8 cellular contexts compared by ENCODE assay signal in genomic region chr19:5790573-5791520, GRCh38. TPM values are rescaled to one million over a fixed set of nuclear protein-coding genes. Genes with fewer than 3 reads are reported as not detected.
DNase-seq lines count a peak whose midpoint lies in the region; ATAC-seq and TF ChIP-seq lines count a peak whose summit lies in the region.

TSS of gene DUS3L (minus strand) at chr19:5791163. CDS start at chr19:5791141, 22 bp downstream.

- H3K27ac ChIP-seq in CD8-positive, alpha-beta memory T cell (ENCODE audit: low read depth, low read length): peak within 1 kb of the TSS; percentile 99
- H3K27ac ChIP-seq in lung (ENCODE audit: low read depth in 1 of 2, low read length in 1 of 2): peak within 1 kb of the TSS; percentile 98

- peaks cover 14% of the 10 kb centered on the region for H3K4me1 ChIP-seq in CD8-positive, alpha-beta memory T cell (ENCODE audit: insufficient read depth, low read length)
- H3K4me1 ChIP-seq in lung (ENCODE audit: control insufficient read depth in 2 of 2, insufficient read depth in 2 of 2, low read length in 2 of 2): peaks cover 0 to 6% of the 10 kb centered on the region in 2 donors

- H3K9me3 ChIP-seq in CD8-positive, alpha-beta memory T cell (ENCODE audit: low read length): no peaks in the 10 kb centered on the region
- peaks cover 0 to 3% of the 10 kb centered on the region in 2 donors for H3K9me3 ChIP-seq in lung (ENCODE audit: control insufficient read depth in 2 of 2, insufficient read depth in 1 of 2, low read length in 1 of 2)

- peak within 1 kb of the TSS; percentile 95 for H3K4me3 ChIP-seq in CD8-positive, alpha-beta memory T cell (ENCODE audit: low read length)
- peak within 1 kb of the TSS; percentile 83 for H3K4me3 ChIP-seq in lung

- peaks cover 0 to 3% of the 10 kb centered on the region in 2 donors for H3K27me3 Mint-ChIP-seq in CD8-positive, alpha-beta memory T cell

- ATAC-seq in GM19468 (IDR thresholded peaks at IDR 0.05; ENCODE audit: extremely low read depth, unreplicated experiment): peak; percentile 80
- peak; percentile 94 for ATAC-seq in lung (ENCODE audit: insufficient read depth, low FRiP score)

- peaks cover 22% of the 10 kb centered on the region for H3K36me3 ChIP-seq in CD8-positive, alpha-beta memory T cell (ENCODE audit: insufficient read depth, low read length)
- peaks cover 13 to 41% of the 10 kb centered on the region in 2 donors for H3K36me3 ChIP-seq in lung (ENCODE audit: control insufficient read depth in 2 of 2, insufficient read depth in 2 of 2, low read length in 2 of 2)

- H3K4me1 Mint-ChIP-seq in CD8-positive, alpha-beta memory T cell: peaks cover 16 to 18% (median 17%) of the 10 kb centered on the region in 3 donors

- 11% methylated on average over 71 of the region's 71 CpGs for WGBS in lung, 2 donors

- no peaks in the 10 kb centered on the region for H3K27me3 ChIP-seq in CD8-positive, alpha-beta memory T cell (ENCODE audit: insufficient read depth, low read length, poor library complexity, severe bottlenecking)
- H3K27me3 ChIP-seq in lung (ENCODE audit: control insufficient read depth, insufficient read depth): no peaks in the 10 kb centered on the region

- peak; percentile 93 to 97 (median 94) for DNase-seq in CD8-positive, alpha-beta memory T cell
- DNase-seq in HS-5 (ENCODE audit: low read depth) (peak; percentile 83), lung (ENCODE audit: low spot score) (peak; percentile 96)
- peak; percentile 97 for DNase-seq in NK-92 treated with Interleukin-12 subunit alpha and Interleukin-12 subunit beta, amount 100 ng/mL, for 24 hours (lab: John Stamatoyannopoulos, UW)
- peak; percentile 98 for DNase-seq in activated CD8-positive, alpha-beta memory T cell treated with anti-CD3 and anti-CD28 coated beads for 24 hours
- DNase-seq in effector CD8-positive, alpha-beta T cell (lab: John Stamatoyannopoulos, UW): peak; percentile 91
- DNase-seq in stimulated activated CD4-positive, alpha-beta T cell treated with anti-CD3 and anti-CD28 coated beads, TNF-alpha, amount 100 ng/mL, for 4 hours (ENCODE audit: low read depth in 3 of 3): peak; percentile 92 to 95 (median 94)

- POLR2A ChIA-PET in CD8-positive, alpha-beta memory T cell (lab: Charles Lee): interaction anchor here (0.5 to 1.9 kb wide), 4 partner anchors 72 to 1917 kb away, joined by 3 to 10 read pairs (median 3); partner anchors contain the start of genes NDUFA11, SAFB, SAFB2 and VMAC

- CTCF ChIA-PET in CD8-positive, alpha-beta memory T cell (lab: Charles Lee): interaction anchor here (0.7 to 6.7 kb wide), 4 partner anchors 13 to 101 kb away, joined by 3 to 44 read pairs (median 3); partner anchors contain the start of genes CATSPERD, LONP1 and RPL36

- peak within 1 kb of the TSS; percentile 95 to 100 (median 100) for H3K27ac Mint-ChIP-seq in CD8-positive, alpha-beta memory T cell

- H3K9me3 Mint-ChIP-seq in CD8-positive, alpha-beta memory T cell: peaks cover 0 to 3% (median 0%) of the 10 kb centered on the region in 5 donors

- no peak for TF ChIP-seq CTCF in lung (IDR thresholded peaks at IDR 0.05; ENCODE audit: control extremely low read depth, extremely low read depth)

- H3K4me3 Mint-ChIP-seq in CD8-positive, alpha-beta memory T cell: peak within 1 kb of the TSS; percentile 94 to 100 (median 99)

- H3K36me3 Mint-ChIP-seq in CD8-positive, alpha-beta memory T cell: peaks cover 6 to 41% (median 12%) of the 10 kb centered on the region in 3 donors

RNA-seq across cellular contexts. Expression of gene DUS3L, which starts in this region (rescaled TPM):
- 10 to 100 TPM; 90.9 to 93.6 TPM for total RNA-seq in CD8-positive, alpha-beta memory T cell
- polyA plus RNA-seq in CD8-positive, alpha-beta memory T cell: 33.2 TPM
- total RNA-seq in lung: 10 to 100 TPM; 18.5 to 47.0 TPM
- 10 to 100 TPM; 32.7 to 40.8 TPM for polyA plus RNA-seq in lung

Comparison
In these comparisons a context has a peak if more than half of its experiments do, and no peak if none do; other contexts are left out.
1. Peak in every context shown above with its lines: DNase-seq, ATAC-seq, H3K4me3 ChIP-seq and H3K27ac ChIP-seq.